ENCODE assay signal across 9 cellular contexts in genomic region chr2:126971481-126972271, GRCh38.
DNase-seq lines count a peak whose midpoint lies in the region; ATAC-seq, FAIRE-seq and TF ChIP-seq lines count a peak whose summit lies in the region.
"Had no signal": no experiment of that assay in that cellular context is flagged by ENCODE, and none has a peak within 500 bp of the region (broad histone marks: within the 10 kb centered on the region; RNA-seq: fewer than 3 reads in every experiment).

No MANE protein-coding gene starts in this region.

- no peak overlapping the region for H3K4me3 ChIP-seq in endodermal cell (ENCODE audit: low read length)
- peak overlapping the region; percentile 67 to 75 for H3K4me3 ChIP-seq in mucosa of rectum (ENCODE audit: low read length in 2 of 2)

- H3K4me1 ChIP-seq in endodermal cell (ENCODE audit: control insufficient read depth, insufficient read depth, low read length) (no peaks in the 10 kb centered on the region), mucosa of rectum (ENCODE audit: control insufficient read depth in 2 of 2, insufficient read depth in 2 of 2, low read length in 2 of 2) (peaks cover 2 to 4% of the 10 kb centered on the region in 2 donors)

- H3K27ac ChIP-seq in C4-2B (peak overlapping the region; percentile 40; the same call in 1 of the 2 replicates), endodermal cell (ENCODE audit: low read depth, low read length) (no peak overlapping the region), mucosa of rectum (ENCODE audit: low read depth in 2 of 2, low read length in 2 of 2) (no peak overlapping the region)

- no peaks in the 10 kb centered on the region for H3K36me3 ChIP-seq in endodermal cell (ENCODE audit: control insufficient read depth, insufficient read depth, low read length)
- no peaks in the 10 kb centered on the region for H3K36me3 ChIP-seq in mucosa of rectum (ENCODE audit: control insufficient read depth in 2 of 2, insufficient read depth in 2 of 2, low read length in 2 of 2)

- WGBS in endodermal cell (ENCODE audit: insufficient coverage in 1 of 2, insufficient read length in 1 of 2), 2 experiments, result 36 to 48% methylated on average over 8 to 43 of the region's 43 CpGs

- peak; percentile 68 for FAIRE-seq in GM19239 (lab: Jason Lieb, UNC)
- FAIRE-seq: TTC549 had no signal

- H3K9me3 ChIP-seq in endodermal cell (ENCODE audit: control insufficient read depth, low read length), result no peaks in the 10 kb centered on the region
- no peaks in the 10 kb centered on the region for H3K9me3 ChIP-seq in mucosa of rectum (ENCODE audit: control insufficient read depth in 2 of 2, low read length in 2 of 2)

- DNase-seq in GM19239 (ENCODE audit: insufficient read length, low spot score), result peak; percentile 83
- peak; percentile 45 for DNase-seq in NCI-H82 treated with DMSO at 0.1 percent for 48 hours (lab: John Stamatoyannopoulos, UW; ENCODE audit: unreplicated experiment)
- DNase-seq in activated CD8-positive, alpha-beta memory T cell treated with anti-CD3 and anti-CD28 coated beads, Interleukin-2, amount 10 ng/mL, durations not matched to agents 7 days and 5 days, result peak; percentile 69
- peak; percentile 93 for DNase-seq in endodermal cell
- peak; percentile 48 for DNase-seq in stimulated activated CD8-positive, alpha-beta memory T cell treated with anti-CD3 and anti-CD28 coated beads, Interleukin-4, amount 100 ng/mL, for 24 hours (ENCODE audit: low read depth)

- peaks cover 15% of the 10 kb centered on the region for H3K27me3 ChIP-seq in endodermal cell (ENCODE audit: control insufficient read depth, insufficient read depth, low read length, poor library complexity, severe bottlenecking)
- H3K27me3 ChIP-seq in mucosa of rectum (ENCODE audit: control insufficient read depth in 2 of 2, insufficient read depth in 2 of 2, low read length in 2 of 2), result peaks cover 0 to 4% of the 10 kb centered on the region in 2 donors

- no peak overlapping the region for H3K27ac Mint-ChIP-seq in activated CD8-positive, alpha-beta memory T cell treated with anti-CD3 and anti-CD28 coated beads, Interleukin-2, amount 10 ng/mL, durations not matched to agents 7 days and 5 days
- H3K27ac Mint-ChIP-seq in endodermal cell, result no peak overlapping the region

- H3K9ac ChIP-seq in endodermal cell (ENCODE audit: extremely low read depth, low read length, poor library complexity, severe bottlenecking), result no peak overlapping the region
- H3K9ac ChIP-seq in mucosa of rectum (ENCODE audit: low read depth in 1 of 2, low read length in 2 of 2), result peak overlapping the region; percentile 47 to 58

- H3K27me3 Mint-ChIP-seq in activated CD8-positive, alpha-beta memory T cell treated with anti-CD3 and anti-CD28 coated beads, Interleukin-2, amount 10 ng/mL, durations not matched to agents 7 days and 5 days, result peaks cover 58% of the 10 kb centered on the region
- H3K27me3 Mint-ChIP-seq in endodermal cell (ENCODE audit: insufficient read depth), result peaks cover 45% of the 10 kb centered on the region

- CTCF ChIA-PET in activated CD8-positive, alpha-beta memory T cell treated with anti-CD3 and anti-CD28 coated beads, Interleukin-2, amount 10 ng/mL, durations not matched to agents 7 days and 5 days (lab: Charles Lee), result interaction anchor here (0.6 to 3.0 kb wide), 26 partner anchors 8 to 443 kb away, joined by 3 to 21 read pairs (median 4); no protein-coding TSS in a partner anchor

- no peaks in the 10 kb centered on the region for H3K9me3 Mint-ChIP-seq in activated CD8-positive, alpha-beta memory T cell treated with anti-CD3 and anti-CD28 coated beads, Interleukin-2, amount 10 ng/mL, durations not matched to agents 7 days and 5 days (ENCODE audit: low read depth)
- no peaks in the 10 kb centered on the region for H3K9me3 Mint-ChIP-seq in endodermal cell

- no peak overlapping the region for H3K4me3 Mint-ChIP-seq in activated CD8-positive, alpha-beta memory T cell treated with anti-CD3 and anti-CD28 coated beads, Interleukin-2, amount 10 ng/mL, durations not matched to agents 7 days and 5 days
- no peak overlapping the region for H3K4me3 Mint-ChIP-seq in endodermal cell

- H3K4me1 Mint-ChIP-seq in activated CD8-positive, alpha-beta memory T cell treated with anti-CD3 and anti-CD28 coated beads, Interleukin-2, amount 10 ng/mL, durations not matched to agents 7 days and 5 days, result peaks cover 2% of the 10 kb centered on the region
- peaks cover 9% of the 10 kb centered on the region for H3K4me1 Mint-ChIP-seq in endodermal cell

- peak; percentile 90 for TF ChIP-seq CTCF in C4-2B (conservative IDR thresholded peaks at IDR 0.05)
- peak; percentile 97 for TF ChIP-seq CTCF in endodermal cell (conservative IDR thresholded peaks at IDR 0.05)

- no peaks in the 10 kb centered on the region for H3K36me3 Mint-ChIP-seq in activated CD8-positive, alpha-beta memory T cell treated with anti-CD3 and anti-CD28 coated beads, Interleukin-2, amount 10 ng/mL, durations not matched to agents 7 days and 5 days
- no peaks in the 10 kb centered on the region for H3K36me3 Mint-ChIP-seq in endodermal cell (ENCODE audit: low read depth)

- peak; percentile 88 for ATAC-seq in HG03378 (IDR thresholded peaks at IDR 0.05; ENCODE audit: unreplicated experiment)
- ATAC-seq in activated CD8-positive, alpha-beta memory T cell treated with anti-CD3 and anti-CD28 coated beads, Interleukin-2, amount 10 ng/mL, durations not matched to agents 7 days and 5 days, result peak; percentile 86
